In the genomic region with DNA sequence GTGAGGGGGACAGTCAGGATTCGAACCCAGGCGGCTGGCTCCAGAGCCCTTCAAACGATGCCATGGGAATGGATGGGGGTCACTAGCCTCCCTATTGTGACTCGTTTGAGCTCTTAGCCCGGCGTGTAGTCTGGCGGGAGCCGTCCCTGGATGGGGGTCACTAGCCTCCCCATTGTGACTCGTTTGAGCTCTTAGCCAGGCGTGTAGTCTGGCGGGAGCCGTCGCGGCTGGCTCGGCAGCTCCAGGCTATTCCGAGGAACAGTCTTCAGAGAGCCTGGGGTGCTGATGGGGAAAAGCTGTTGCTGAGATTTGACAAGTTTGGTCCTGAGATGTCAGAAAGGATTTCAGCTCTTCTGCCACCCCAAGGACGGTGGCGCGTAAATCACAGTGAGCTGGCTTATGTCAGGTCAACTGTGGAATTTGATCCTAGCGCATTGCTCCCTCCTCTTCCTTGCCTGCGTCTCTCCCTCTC, we compare ENCODE assay signal across 2 cellular contexts.
TF ChIP-seq lines count a peak whose summit lies in the region.

No MANE protein-coding gene starts in this region.

TF ChIP-seq in SK-N-SH, 30 proteins besides CTCF, POLR2A, EP300 and RAD21 (continued from another document):
- no peak for TF ChIP-seq YY1 (IDR thresholded peaks at IDR 0.05; ENCODE audit: low read depth)

TF ChIP-seq in SK-N-SH treated with all-trans-retinoic acid at 6 μM for 48 hours, 23 proteins besides CTCF, POLR2A, EP300 and RAD21 (continued from another document):
- TF ChIP-seq, protein P1, sequence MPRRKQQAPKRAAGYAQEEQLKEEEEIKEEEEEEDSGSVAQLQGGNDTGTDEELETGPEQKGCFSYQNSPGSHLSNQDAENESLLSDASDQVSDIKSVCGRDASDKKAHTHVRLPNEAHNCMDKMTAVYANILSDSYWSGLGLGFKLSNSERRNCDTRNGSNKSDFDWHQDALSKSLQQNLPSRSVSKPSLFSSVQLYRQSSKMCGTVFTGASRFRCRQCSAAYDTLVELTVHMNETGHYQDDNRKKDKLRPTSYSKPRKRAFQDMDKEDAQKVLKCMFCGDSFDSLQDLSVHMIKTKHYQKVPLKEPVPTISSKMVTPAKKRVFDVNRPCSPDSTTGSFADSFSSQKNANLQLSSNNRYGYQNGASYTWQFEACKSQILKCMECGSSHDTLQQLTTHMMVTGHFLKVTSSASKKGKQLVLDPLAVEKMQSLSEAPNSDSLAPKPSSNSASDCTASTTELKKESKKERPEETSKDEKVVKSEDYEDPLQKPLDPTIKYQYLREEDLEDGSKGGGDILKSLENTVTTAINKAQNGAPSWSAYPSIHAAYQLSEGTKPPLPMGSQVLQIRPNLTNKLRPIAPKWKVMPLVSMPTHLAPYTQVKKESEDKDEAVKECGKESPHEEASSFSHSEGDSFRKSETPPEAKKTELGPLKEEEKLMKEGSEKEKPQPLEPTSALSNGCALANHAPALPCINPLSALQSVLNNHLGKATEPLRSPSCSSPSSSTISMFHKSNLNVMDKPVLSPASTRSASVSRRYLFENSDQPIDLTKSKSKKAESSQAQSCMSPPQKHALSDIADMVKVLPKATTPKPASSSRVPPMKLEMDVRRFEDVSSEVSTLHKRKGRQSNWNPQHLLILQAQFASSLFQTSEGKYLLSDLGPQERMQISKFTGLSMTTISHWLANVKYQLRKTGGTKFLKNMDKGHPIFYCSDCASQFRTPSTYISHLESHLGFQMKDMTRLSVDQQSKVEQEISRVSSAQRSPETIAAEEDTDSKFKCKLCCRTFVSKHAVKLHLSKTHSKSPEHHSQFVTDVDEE (CRISPR knock-in tag; IDR thresholded peaks at IDR 0.05): no peak
- TF ChIP-seq POU6F1 (CRISPR knock-in tag; IDR thresholded peaks at IDR 0.05; ENCODE audit: borderline replicate concordance, low read depth) (no peak), TCF4 (CRISPR knock-in tag; IDR thresholded peaks at IDR 0.05; ENCODE audit: borderline replicate concordance) (no peak), ESRRG (CRISPR knock-in tag; IDR thresholded peaks at IDR 0.05) (no peak), GLIS3 (CRISPR knock-in tag; IDR thresholded peaks at IDR 0.05) (no peak), CSDC2 (CRISPR knock-in tag; IDR thresholded peaks at IDR 0.05) (no peak), OSR1 (CRISPR knock-in tag; IDR thresholded peaks at IDR 0.05) (no peak), SNAI2 (CRISPR knock-in tag; IDR thresholded peaks at IDR 0.05) (no peak), CREB5 (CRISPR knock-in tag; IDR thresholded peaks at IDR 0.05; ENCODE audit: low read depth) (no peak)
